In the genomic region with DNA sequence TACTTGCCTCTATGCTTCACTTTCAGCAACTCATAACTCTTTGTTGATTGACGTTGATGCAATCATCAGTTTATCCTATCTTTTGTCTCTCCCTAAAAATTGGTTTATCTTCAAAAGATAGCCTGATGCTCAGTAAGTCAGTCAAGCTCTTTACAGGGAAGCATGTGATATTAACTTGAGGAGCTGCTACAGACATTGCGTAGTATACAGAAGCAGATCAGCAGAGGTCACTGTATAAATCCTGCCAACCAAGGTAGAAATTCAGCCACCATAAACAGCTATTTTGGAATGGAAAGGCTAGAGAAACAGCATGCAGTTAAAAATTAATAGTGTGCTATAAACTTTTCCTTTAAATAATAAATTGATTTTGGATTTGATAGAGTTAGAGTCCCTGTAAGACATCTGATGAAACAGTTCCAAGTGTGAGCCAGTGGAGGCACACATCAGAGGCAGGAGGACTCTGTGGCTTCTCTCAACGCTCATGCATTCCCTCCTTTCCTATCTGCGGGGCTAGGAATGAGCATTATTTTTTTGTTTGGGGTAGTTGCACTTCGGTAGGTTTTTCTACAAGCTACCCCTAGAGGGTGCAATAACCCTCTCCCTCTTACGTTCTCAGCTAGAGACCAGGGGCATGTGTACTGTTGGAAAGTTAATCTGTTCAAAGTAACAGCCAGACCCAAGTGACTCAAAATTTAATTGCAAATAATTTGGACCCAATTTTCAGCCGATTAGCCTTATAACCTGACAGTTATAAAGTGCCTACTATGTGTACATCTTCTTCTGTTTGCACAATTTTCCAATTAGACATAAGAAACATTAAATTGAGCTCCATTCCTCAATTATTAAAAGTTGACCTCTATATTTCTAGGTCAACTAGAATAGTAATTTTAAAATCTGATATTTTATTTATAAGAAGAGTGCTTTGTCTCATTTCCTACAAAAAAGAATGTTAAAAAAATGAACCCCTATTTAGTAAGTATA, we compare ENCODE assay signal across 8 cellular contexts.
A peak's percentile ranks its signal among the peaks of the same experiment; 100 is the strongest.
DNase-seq lines count a peak whose midpoint lies in the region; ATAC-seq and TF ChIP-seq lines count a peak whose summit lies in the region.

No MANE protein-coding gene starts in this region.

- H3K27ac Mint-ChIP-seq in activated T-helper 17 cell treated with anti-CD3 and anti-CD28 coated beads, Interleukin-2, amount 50 U/mL, for 72 hours, result no peak overlapping the region
- no peak overlapping the region for H3K27ac Mint-ChIP-seq in activated naive CD8-positive, alpha-beta T cell treated with anti-CD3 and anti-CD28 coated beads, Interleukin-2, amount 50 U/mL, for 24 hours

- peak; percentile 44 for DNase-seq in AG08396 (ENCODE audit: low spot score)
- DNase-seq in LoVo (ENCODE audit: low spot score), result peak; percentile 52
- peak; percentile 72 for DNase-seq in RWPE1 (ENCODE audit: low spot score)
- peak; percentile 60 for DNase-seq in fibroblast of villous mesenchyme (ENCODE audit: low read depth)
- DNase-seq in putamen (ENCODE audit: low spot score), result peak; percentile 22
- no peak for DNase-seq in activated naive CD8-positive, alpha-beta T cell treated with anti-CD3 and anti-CD28 coated beads, Interleukin-2, amount 50 U/mL, for 24 hours

- no peaks in the 10 kb centered on the region for H3K27me3 Mint-ChIP-seq in activated T-helper 17 cell treated with anti-CD3 and anti-CD28 coated beads, Interleukin-2, amount 50 U/mL, for 72 hours
- H3K27me3 Mint-ChIP-seq in activated naive CD8-positive, alpha-beta T cell treated with anti-CD3 and anti-CD28 coated beads, Interleukin-2, amount 50 U/mL, for 24 hours, result no peaks in the 10 kb centered on the region

- H3K36me3 Mint-ChIP-seq in activated T-helper 17 cell treated with anti-CD3 and anti-CD28 coated beads, Interleukin-2, amount 50 U/mL, for 72 hours (ENCODE audit: low read depth), result no peaks in the 10 kb centered on the region
- no peaks in the 10 kb centered on the region for H3K36me3 Mint-ChIP-seq in activated naive CD8-positive, alpha-beta T cell treated with anti-CD3 and anti-CD28 coated beads, Interleukin-2, amount 50 U/mL, for 24 hours (ENCODE audit: low read depth)

- ATAC-seq in GM18858 (IDR thresholded peaks at IDR 0.05; ENCODE audit: unreplicated experiment), result peak; percentile 69
- no peak for ATAC-seq in activated T-helper 17 cell treated with anti-CD3 and anti-CD28 coated beads, Interleukin-2, amount 50 U/mL, for 72 hours (replicated peaks)
- no peak for ATAC-seq in activated naive CD8-positive, alpha-beta T cell treated with anti-CD3 and anti-CD28 coated beads, Interleukin-2, amount 50 U/mL, for 24 hours

- CTCF ChIA-PET in RWPE1 (lab: Yijun Ruan, JAX), result interaction anchor here (0.5 to 1.4 kb wide), 14 partner anchors 10 to 1865 kb away, joined by 3 to 9 read pairs (median 4); no protein-coding TSS in a partner anchor

- TF ChIP-seq CTCF in RWPE1 (conservative IDR thresholded peaks at IDR 0.05; ENCODE audit: low read depth) (peak; percentile 82), fibroblast of villous mesenchyme (IDR thresholded peaks at IDR 0.05; ENCODE audit: insufficient read depth, low read depth, low read length) (peak; percentile 79)

- H3K9me3 Mint-ChIP-seq in activated T-helper 17 cell treated with anti-CD3 and anti-CD28 coated beads, Interleukin-2, amount 50 U/mL, for 72 hours, result no peaks in the 10 kb centered on the region
- peaks cover 1% of the 10 kb centered on the region for H3K9me3 Mint-ChIP-seq in activated naive CD8-positive, alpha-beta T cell treated with anti-CD3 and anti-CD28 coated beads, Interleukin-2, amount 50 U/mL, for 24 hours

- no peak overlapping the region for H3K4me3 Mint-ChIP-seq in activated T-helper 17 cell treated with anti-CD3 and anti-CD28 coated beads, Interleukin-2, amount 50 U/mL, for 72 hours
- H3K4me3 Mint-ChIP-seq in activated naive CD8-positive, alpha-beta T cell treated with anti-CD3 and anti-CD28 coated beads, Interleukin-2, amount 50 U/mL, for 24 hours, result no peak overlapping the region

- H3K4me3 ChIP-seq in fibroblast of villous mesenchyme (ENCODE audit: low read depth, low read length), result no peak overlapping the region

- POLR2A ChIA-PET in RWPE1 (lab: Yijun Ruan, JAX; ENCODE audit: low non-redundant PET), result interaction anchor here (0.6 kb wide), 1 partner anchor 515 kb away, joined by 3 read pairs; no protein-coding TSS in a partner anchor

- H3K27ac ChIP-seq in RWPE1, result no peak overlapping the region

- H3K4me1 Mint-ChIP-seq in activated T-helper 17 cell treated with anti-CD3 and anti-CD28 coated beads, Interleukin-2, amount 50 U/mL, for 72 hours, result no peaks in the 10 kb centered on the region
- H3K4me1 Mint-ChIP-seq in activated naive CD8-positive, alpha-beta T cell treated with anti-CD3 and anti-CD28 coated beads, Interleukin-2, amount 50 U/mL, for 24 hours, result no peaks in the 10 kb centered on the region
